18 cellular contexts compared by ENCODE assay signal in the genomic region with DNA sequence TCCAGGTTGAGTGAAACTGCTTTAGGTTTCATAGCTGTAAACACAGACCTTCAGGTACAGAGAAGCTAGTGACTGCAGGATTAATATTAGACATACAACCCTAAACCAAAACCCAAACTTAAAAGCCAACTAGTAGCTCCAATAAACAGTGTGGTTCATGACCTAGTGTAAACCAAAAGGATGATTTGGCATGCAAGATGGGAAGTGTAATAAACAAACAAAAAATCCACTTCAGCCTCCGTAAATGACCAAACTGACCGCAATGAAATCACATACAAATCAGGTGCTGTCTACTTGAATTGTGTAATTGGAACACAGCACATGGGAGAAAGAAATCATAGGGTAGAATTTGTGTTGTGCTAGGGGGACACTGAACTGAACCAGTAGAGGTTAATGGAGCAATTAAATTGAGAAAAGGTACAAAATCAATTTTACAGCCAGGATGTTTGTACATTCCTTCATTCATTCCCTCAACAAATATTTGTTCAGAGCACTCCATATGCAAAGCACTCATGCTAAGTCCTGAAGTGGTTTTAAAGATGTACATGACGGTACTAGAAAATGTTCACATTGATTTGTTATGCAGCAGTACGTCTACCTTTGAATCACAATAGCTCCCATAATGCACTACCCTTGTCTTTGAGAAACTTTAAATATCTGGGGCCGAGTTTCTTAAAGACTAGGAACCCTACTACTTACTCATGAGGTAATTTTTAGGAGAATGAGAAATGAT. TPM values are rescaled to one million over a fixed set of nuclear protein-coding genes. Genes with fewer than 3 reads are reported as not detected.
A peak's percentile ranks its signal among the peaks of the same experiment; 100 is the strongest.
DNase-seq lines count a peak whose midpoint lies in the region; ATAC-seq, FAIRE-seq and TF ChIP-seq lines count a peak whose summit lies in the region.
"Had no signal": no experiment of that assay in that cellular context is flagged by ENCODE, and none has a peak within 500 bp of the region (broad histone marks: within the 10 kb centered on the region; RNA-seq: fewer than 3 reads in every experiment).

No MANE protein-coding gene starts in this region.

- FAIRE-seq in K562 (lab: Jason Lieb, UNC), result peak; percentile 6
- FAIRE-seq in D721Med (lab: Jason Lieb, UNC), result no peak
- FAIRE-seq: GM12878, GM18507 had no signal

- H3K36me3 ChIP-seq in K562 (ENCODE audit: control insufficient read depth, insufficient read depth, low read length), result no peaks in the 10 kb centered on the region

- peaks cover 17% of the 10 kb centered on the region for H3K27me3 Mint-ChIP-seq in T-helper 2 cell treated with Interferon-gamma antibody and Interleukin-4, amounts not matched to agents 5 μg/mL and 100 μg/mL, for 36 hours (ENCODE audit: low read depth)
- H3K27me3 Mint-ChIP-seq in activated CD8-positive, alpha-beta memory T cell treated with anti-CD3 and anti-CD28 coated beads, Interleukin-2, amount 10 ng/mL, durations not matched to agents 7 days and 5 days, result peaks cover 17% of the 10 kb centered on the region

- no peaks in the 10 kb centered on the region for H3K4me1 Mint-ChIP-seq in T-helper 2 cell treated with Interferon-gamma antibody and Interleukin-4, amounts not matched to agents 5 μg/mL and 100 μg/mL, for 36 hours (ENCODE audit: low read depth)
- no peaks in the 10 kb centered on the region for H3K4me1 Mint-ChIP-seq in activated CD8-positive, alpha-beta memory T cell treated with anti-CD3 and anti-CD28 coated beads, Interleukin-2, amount 10 ng/mL, durations not matched to agents 7 days and 5 days
- H3K4me1 Mint-ChIP-seq: CD8-positive, alpha-beta memory T cell had no signal

- CTCF ChIA-PET in K562 (lab: Yijun Ruan, JAX; ENCODE audit: low intra/inter-chr PET ratio), result no interaction called here
- CTCF ChIA-PET in activated CD8-positive, alpha-beta memory T cell treated with anti-CD3 and anti-CD28 coated beads, Interleukin-2, amount 10 ng/mL, durations not matched to agents 7 days and 5 days (lab: Charles Lee), result no interaction called here

- peaks cover 6% of the 10 kb centered on the region for H3K9me3 Mint-ChIP-seq in T-helper 2 cell treated with Interferon-gamma antibody and Interleukin-4, amounts not matched to agents 5 μg/mL and 100 μg/mL, for 36 hours
- H3K9me3 Mint-ChIP-seq in activated CD8-positive, alpha-beta memory T cell treated with anti-CD3 and anti-CD28 coated beads, Interleukin-2, amount 10 ng/mL, durations not matched to agents 7 days and 5 days (ENCODE audit: low read depth), result no peaks in the 10 kb centered on the region

- H3K4me1 ChIP-seq in K562 (replicated peaks in 1 of 2; ENCODE audit: control insufficient read depth in 2 of 2, insufficient read depth in 2 of 2, low read length in 2 of 2), result peaks cover 0 to 4% of the 10 kb centered on the region in 2 experiments; a peak in 2 of 5 replicates

- H3K36me3 Mint-ChIP-seq in T-helper 2 cell treated with Interferon-gamma antibody and Interleukin-4, amounts not matched to agents 5 μg/mL and 100 μg/mL, for 36 hours (ENCODE audit: low read depth), result no peaks in the 10 kb centered on the region
- H3K36me3 Mint-ChIP-seq in activated CD8-positive, alpha-beta memory T cell treated with anti-CD3 and anti-CD28 coated beads, Interleukin-2, amount 10 ng/mL, durations not matched to agents 7 days and 5 days, result no peaks in the 10 kb centered on the region

- no peak overlapping the region for H3K4me3 ChIP-seq in K562
- H3K4me3 ChIP-seq: GM12878 had no signal

- H3K27ac Mint-ChIP-seq in T-helper 2 cell treated with Interferon-gamma antibody and Interleukin-4, amounts not matched to agents 5 μg/mL and 100 μg/mL, for 36 hours, result no peak overlapping the region
- H3K27ac Mint-ChIP-seq in activated CD8-positive, alpha-beta memory T cell treated with anti-CD3 and anti-CD28 coated beads, Interleukin-2, amount 10 ng/mL, durations not matched to agents 7 days and 5 days, result no peak overlapping the region
- H3K27ac Mint-ChIP-seq: CD8-positive, alpha-beta memory T cell; H9; T-helper 1 cell treated with Interleukin-12 subunit alpha and Interleukin-12 subunit beta and Interleukin-4 antibody, amounts not matched to agents 30 μg/mL and 1 μg/mL, for 36 hours had no signal

- TF ChIP-seq CTCF in K562 (IDR thresholded peaks at IDR 0.05 in 2 of 3, conservative IDR thresholded peaks at IDR 0.05 in 1 of 3; ENCODE audit: insufficient read depth in 2 of 3, low read depth in 1 of 3, low read length in 3 of 3) (no peak), D721Med (IDR thresholded peaks at IDR 0.05; ENCODE audit: insufficient read depth, missing control alignments) (no peak)

- H3K79me2 ChIP-seq in K562 (ENCODE audit: control insufficient read depth, insufficient read depth, low read length), result no peaks in the 10 kb centered on the region

- no TSS peak for BruUV-seq in K562 (replicated peaks; lab: Mats Ljungman, UMichigan)

- no peak for ATAC-seq in K562
- ATAC-seq in activated CD8-positive, alpha-beta memory T cell treated with anti-CD3 and anti-CD28 coated beads, Interleukin-2, amount 10 ng/mL, durations not matched to agents 7 days and 5 days, result no peak
- ATAC-seq: GM12878 had no signal

- in situ Hi-C loops in K562 (cut with MboI), result no loop called here

- no peaks in the 10 kb centered on the region for H3K9me1 ChIP-seq in K562 (ENCODE audit: control insufficient read depth, insufficient read depth, low read length)

- peaks cover 10% of the 10 kb centered on the region for H3K9me3 ChIP-seq in K562 (replicated peaks; ENCODE audit: control insufficient read depth, insufficient read depth, low read depth, low read length)
- H3K9me3 ChIP-seq: SK-N-SH had no signal

- no peak overlapping the region for H3K27ac ChIP-seq in K562 (ENCODE audit: extremely low read depth, low read depth, low read length)
- no peak overlapping the region for H3K27ac ChIP-seq in substantia nigra (ENCODE audit: low read depth, low read length, poor library complexity, severe bottlenecking)

- DNase-seq in DMS153 treated with DMSO at 0.1 percent for 48 hours (lab: John Stamatoyannopoulos, UW; ENCODE audit: unreplicated experiment) (peak; percentile 30), HCEC 1CT (peak; percentile 56), NCI-H526 (lab: John Stamatoyannopoulos, UW) (peak; percentile 53), K562 (ENCODE audit: extremely low read depth in 1 of 4, low spot score in 3 of 4) (no peak), substantia nigra (lab: John Stamatoyannopoulos, UW) (no peak), D721Med (ENCODE audit: insufficient read length, low spot score) (no peak)
- DNase-seq in T-helper 2 cell treated with Interferon-gamma antibody and Interleukin-4, amounts not matched to agents 5 μg/mL and 100 μg/mL, for 36 hours (ENCODE audit: low spot score), result no peak
- no peak for DNase-seq in activated CD8-positive, alpha-beta memory T cell treated with anti-CD3 and anti-CD28 coated beads, Interleukin-2, amount 10 ng/mL, durations not matched to agents 7 days and 5 days
- DNase-seq: CD8-positive, alpha-beta memory T cell; DMS 273 treated with DMSO at 0.1 percent for 48 hours; H9; NCI-H1092; NCI-H1694 treated with DMSO at 0.1 percent for 48 hours; OCI-M1; SK-N-SH had no signal

- H4K20me1 ChIP-seq in K562 (replicated peaks; ENCODE audit: control insufficient read depth, insufficient read depth, low read length), result no peaks in the 10 kb centered on the region

- no peak for TF ChIP-seq RAD21 in K562 (CRISPR knock-in tag; conservative IDR thresholded peaks at IDR 0.05 in 1 of 2, IDR thresholded peaks at IDR 0.05 in 1 of 2)

- no peak overlapping the region for H3K4me3 Mint-ChIP-seq in T-helper 2 cell treated with Interferon-gamma antibody and Interleukin-4, amounts not matched to agents 5 μg/mL and 100 μg/mL, for 36 hours
- H3K4me3 Mint-ChIP-seq in activated CD8-positive, alpha-beta memory T cell treated with anti-CD3 and anti-CD28 coated beads, Interleukin-2, amount 10 ng/mL, durations not matched to agents 7 days and 5 days, result no peak overlapping the region
- H3K4me3 Mint-ChIP-seq: CD8-positive, alpha-beta memory T cell; H9; T-helper 1 cell treated with Interleukin-12 subunit alpha and Interleukin-12 subunit beta and Interleukin-4 antibody, amounts not matched to agents 30 μg/mL and 1 μg/mL, for 36 hours had no signal

- no peaks in the 10 kb centered on the region for H3K27me3 ChIP-seq in K562 (ENCODE audit: control insufficient read depth in 2 of 2, insufficient read depth in 2 of 2, low read length in 2 of 2)

- intact Hi-C loops in K562 (cut with micrococcal nuclease), result no loop called here

- WGBS in K562 (ENCODE audit: insufficient coverage, low coverage, missing lambda C conversion rate), result 65% methylated on average over 5 of the region's 5 CpGs

- no peak for TF ChIP-seq EP300 in K562 (IDR thresholded peaks at IDR 0.05; ENCODE audit: low read length)

- H3K4me2 ChIP-seq in K562 (ENCODE audit: insufficient read depth, low read length), result no peak overlapping the region
- H3K4me2 ChIP-seq: SK-N-SH had no signal

- H3K9ac ChIP-seq in K562 (ENCODE audit: insufficient read depth in 1 of 2, low read depth in 2 of 2, low read length in 2 of 2), result no peak overlapping the region
- H3K9ac ChIP-seq: SK-N-SH had no signal

- H2AFZ ChIP-seq in K562 (ENCODE audit: low read depth, low read length), result no peak overlapping the region

- POLR2A ChIA-PET in K562 (lab: Yijun Ruan, JAX), result interaction anchor here (0.6 kb wide), 1 partner anchor 40 kb away, joined by 3 read pairs; no protein-coding TSS in a partner anchor

- TF ChIP-seq POLR2A in K562 (conservative IDR thresholded peaks at IDR 0.05), result no peak

TF ChIP-seq in K562, 482 proteins besides CTCF, POLR2A, EP300 and RAD21 (continues in another document):
- no peak for TF ChIP-seq FOXA1 (IDR thresholded peaks at IDR 0.05; ENCODE audit: borderline replicate concordance)

RNA-seq across cellular contexts. Expression of a gene that starts 21.4 kb away (rescaled TPM):
- 15.4 and 34.1 TPM in 2 replicates for total RNA-seq in K562 (2011; cell fraction: chromatin; rRNA removed; ENCODE audit: low replicate concordance)
- 40.4 and 52.0 TPM in 2 replicates for total RNA-seq in K562 (2011; cell fraction: nucleolus; rRNA removed)
- total RNA-seq in K562 (2011; cell fraction: nucleoplasm; rRNA removed), result 27.5 and 32.1 TPM in 2 replicates
- total RNA-seq in K562 (2014; rRNA removed) (27.3 and 28.5 TPM in 2 replicates), K562 (2014; rRNA removed; fragmentation: Illumina TruSeq; extraction: Trizol) (10.6 and 10.7 TPM in 2 replicates), K562 (2015; rRNA removed; fragmentation: Illumina TruSeq; extraction: Trizol) (13.9 and 14.7 TPM in 2 replicates), K562 (2021) (55.1 and 60.3 TPM in 2 replicates)
- polyA plus RNA-seq in K562 (2011; rRNA removed) (8.0 and 13.7 TPM in 2 replicates), K562 (2014; fragmentation: Illumina TruSeq; extraction: Trizol) (16.5 and 19.2 TPM in 2 replicates), K562 (2014; fragmentation: Nextera tagmentation; extraction: Ambion mirVana) (1 to 10 TPM; 3.4 to 3.7 TPM), K562 (2014; rRNA removed) (32.6 and 36.4 TPM in 2 replicates)
- 10.9 and 33.4 TPM in 2 replicates for polyA plus RNA-seq in K562 (2011; cell fraction: cytosol; rRNA removed)
- 19.2 and 52.4 TPM in 2 replicates for polyA plus RNA-seq in K562 (2011; cell fraction: nucleus; rRNA removed)
- 25.3 and 34.2 TPM in 2 replicates for polyA plus RNA-seq in K562 (2012)
- polyA minus RNA-seq in K562 (2011; rRNA and poly(A)+ RNA removed), result 4.3 and 8.8 TPM in 2 replicates
- 17.7 and 18.6 TPM in 2 replicates for polyA minus RNA-seq in K562 (2011; cell fraction: cytosol; rRNA and poly(A)+ RNA removed)
- polyA minus RNA-seq in K562 (2011; cell fraction: nucleus; rRNA and poly(A)+ RNA removed), result 21.2 and 23.4 TPM in 2 replicates
- 10 to 100 TPM in 1 of 2 experiments, 1 to 10 TPM in 1; 2.9 to 16.3 TPM for total RNA-seq in activated CD8-positive, alpha-beta memory T cell treated with anti-CD3 and anti-CD28 coated beads, Interleukin-2, amount 10 ng/mL, durations not matched to agents 7 days and 5 days

Comparison
In these comparisons a context has a peak if more than half of its experiments do, and no peak if none do; other contexts are left out.
1. DNase-seq: peak in DMS153 treated with DMSO at 0.1 percent for 48 hours (single experiment), HCEC 1CT (single experiment) and NCI-H526 (2 of 2); none in K562 (0 of 4), substantia nigra (0 of 49), T-helper 2 cell treated with Interferon-gamma antibody and Interleukin-4, amounts not matched to agents 5 μg/mL and 100 μg/mL, for 36 hours (single experiment), D721Med (single experiment) and activated CD8-positive, alpha-beta memory T cell treated with anti-CD3 and anti-CD28 coated beads, Interleukin-2, amount 10 ng/mL, durations not matched to agents 7 days and 5 days (single experiment).